ENCODE assay signal across 25 cellular contexts in the genomic region with DNA sequence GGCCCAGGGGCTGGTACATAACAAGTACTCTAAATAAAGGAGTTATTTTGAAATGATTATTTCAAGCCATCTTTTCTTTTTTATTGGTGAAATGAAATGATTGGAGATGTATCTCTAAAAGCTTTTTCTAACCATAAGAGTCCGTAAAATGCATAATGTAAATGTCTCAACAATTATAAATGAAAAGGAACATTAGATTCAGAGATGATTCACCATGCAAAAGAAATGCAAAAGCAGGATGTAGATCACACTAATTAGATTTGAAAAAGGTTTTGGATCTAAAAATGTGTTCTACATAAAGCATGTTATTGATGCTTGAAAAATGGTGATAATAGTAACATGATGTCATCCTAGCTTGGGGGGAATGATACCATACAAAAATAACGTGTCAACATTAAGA. TPM values are rescaled to one million over a fixed set of nuclear protein-coding genes. Genes with fewer than 3 reads are reported as not detected.
DNase-seq lines count a peak whose midpoint lies in the region; ATAC-seq, FAIRE-seq and TF ChIP-seq lines count a peak whose summit lies in the region.
"Had no signal": no experiment of that assay in that cellular context is flagged by ENCODE, and none has a peak within 500 bp of the region (broad histone marks: within the 10 kb centered on the region; RNA-seq: fewer than 3 reads in every experiment).

No MANE protein-coding gene starts in this region.

- in situ Hi-C loops in HepG2 (cut with HindIII; ENCODE audit: extremely low pct_ligation_motif_present, low pct_unique_long_range_greater_than_20kb), result no loop called here

- H2AFZ ChIP-seq in HepG2 (ENCODE audit: low read length) (no peak overlapping the region), SK-N-SH (ENCODE audit: low read depth) (no peak overlapping the region)

- POLR2A ChIA-PET in HepG2 (lab: Yijun Ruan, JAX), result no interaction called here
- POLR2A ChIA-PET in SK-N-SH (lab: Yijun Ruan, JAX), result no interaction called here

- WGBS in HepG2 (ENCODE audit: low lambda C conversion rate), result 38% methylated on average over 2 of the region's 2 CpGs
- 48% methylated on average over 2 of the region's 2 CpGs for WGBS in right lobe of liver (ENCODE audit: insufficient coverage, low coverage, low lambda C conversion rate, missing lambda C conversion rate)
- WGBS in SK-N-SH (ENCODE audit: low lambda C conversion rate), result 8% methylated on average over 2 of the region's 2 CpGs

- H3K9me2 ChIP-seq in SK-N-SH, result no peaks in the 10 kb centered on the region

- H3K4me2 ChIP-seq in HepG2 (ENCODE audit: low read depth, low read length) (no peak overlapping the region), SK-N-SH (no peak overlapping the region)
- H3K4me2 ChIP-seq: A549, BLaER1 had no signal

- H3K79me2 ChIP-seq in HepG2 (ENCODE audit: insufficient read depth, low read length), result no peaks in the 10 kb centered on the region
- no peaks in the 10 kb centered on the region for H3K79me2 ChIP-seq in SK-N-SH (ENCODE audit: insufficient read depth)

- H3K27ac ChIP-seq in HepG2 (ENCODE audit: extremely low read length, insufficient read depth, low read length), result no peak overlapping the region
- no peak overlapping the region for H3K27ac ChIP-seq in right lobe of liver
- peak overlapping the region in 1 of 2 experiments; percentile 26; a peak in 2 of 4 replicates for H3K27ac ChIP-seq in SK-N-SH (ENCODE audit: low read depth in 2 of 2, low read length in 1 of 2)
- H3K27ac ChIP-seq: 22Rv1, A549, BLaER1 had no signal

- DNase-seq in HepG2 (ENCODE audit: low spot score) (no peak), right lobe of liver (no peak), SK-N-SH (no peak), NCI-H226 (no peak), mucosa of descending colon (no peak)
- DNase-seq: AML-193; BE2C; C1 segment of cervical spinal cord; CD4-positive, alpha-beta memory T cell; CD4-positive, CD25-positive, alpha-beta regulatory T cell; CD8-positive, alpha-beta memory T cell; COR-L47; DMS 273 treated with DMSO at 0.1 percent for 48 hours; DMS153; DMS53; DMS79; DND-41; EL; GDM1 had no signal

- TF ChIP-seq CTCF in HepG2 (CRISPR knock-in tag; IDR thresholded peaks at IDR 0.05) (no peak), right lobe of liver (IDR thresholded peaks at IDR 0.05) (no peak), SK-N-SH (IDR thresholded peaks at IDR 0.05) (no peak), mucosa of descending colon (IDR thresholded peaks at IDR 0.05) (no peak)

- CTCF ChIA-PET in HepG2 (lab: Yijun Ruan, JAX; ENCODE audit: low intra/inter-chr PET ratio, low total read pairs) (no interaction called here), SK-N-SH (lab: Yijun Ruan, JAX) (interaction anchor here (0.7 to 1.8 kb wide), 2 partner anchors 11 to 17 kb away, joined by 4 read pairs; no protein-coding TSS in a partner anchor)

- H3K36me3 ChIP-seq in HepG2 (replicated peaks in 1 of 2; ENCODE audit: control insufficient read depth in 1 of 2, insufficient read depth in 2 of 2, low read length in 2 of 2) (no peaks in the 10 kb centered on the region), right lobe of liver (no peaks in the 10 kb centered on the region), SK-N-SH (replicated peaks in 1 of 2; ENCODE audit: control insufficient read depth in 1 of 2, insufficient read depth in 2 of 2, low read length in 1 of 2) (no peaks in the 10 kb centered on the region), mucosa of descending colon (ENCODE audit: low read depth) (no peaks in the 10 kb centered on the region)
- H3K36me3 ChIP-seq: BE2C, BLaER1 had no signal

- H3K4me3 ChIP-seq in HepG2 (replicated peaks in 1 of 3; ENCODE audit: insufficient read depth in 1 of 3, low read depth in 2 of 3, low read length in 3 of 3) (no peak overlapping the region), right lobe of liver (no peak overlapping the region), SK-N-SH (ENCODE audit: low read depth in 2 of 2, low read length in 1 of 2) (no peak overlapping the region), mucosa of descending colon (no peak overlapping the region)
- H3K4me3 ChIP-seq: A549, BLaER1, GM12878 had no signal

- no peaks in the 10 kb centered on the region for H3F3A ChIP-seq in SK-N-SH (replicated peaks; ENCODE audit: insufficient read depth)

- no TSS peak for BruUV-seq in HepG2 (replicated peaks; lab: Mats Ljungman, UMichigan)

- H3K4me1 ChIP-seq in HepG2 (ENCODE audit: insufficient read depth, low read length) (peaks cover 11% of the 10 kb centered on the region), right lobe of liver (no peaks in the 10 kb centered on the region), SK-N-SH (ENCODE audit: control insufficient read depth in 1 of 2, insufficient read depth in 2 of 2, low read depth in 1 of 2, low read length in 1 of 2) (no peaks in the 10 kb centered on the region; a peak in 1 of 4 replicates), mucosa of descending colon (ENCODE audit: low read depth) (no peaks in the 10 kb centered on the region)
- H3K4me1 ChIP-seq: A549, BE2C had no signal

- intact Hi-C loops in HepG2 (cut with micrococcal nuclease; ENCODE audit: unreplicated experiment) (no loop called here), right lobe of liver (cut with DNase I) (no loop called here), mucosa of descending colon (cut with DNase I, micrococcal nuclease) (no loop called here)

- TF ChIP-seq POLR2A in HepG2 (IDR thresholded peaks at IDR 0.05; ENCODE audit: insufficient read depth in 1 of 2, low read depth in 2 of 2, low read length in 2 of 2) (no peak), right lobe of liver (IDR thresholded peaks at IDR 0.05) (no peak)

- H4K20me1 ChIP-seq in HepG2 (ENCODE audit: insufficient read depth, low read length) (no peaks in the 10 kb centered on the region), SK-N-SH (ENCODE audit: insufficient read depth) (no peaks in the 10 kb centered on the region)
- H4K20me1 ChIP-seq: BLaER1 had no signal

- no peak for TF ChIP-seq EP300 in HepG2 (IDR thresholded peaks at IDR 0.05; ENCODE audit: low read depth in 2 of 2, low read length in 2 of 2)
- TF ChIP-seq EP300 in HepG2 (CRISPR knock-in tag; IDR thresholded peaks at IDR 0.05; ENCODE audit: borderline replicate concordance), result no peak
- TF ChIP-seq EP300 in SK-N-SH (IDR thresholded peaks at IDR 0.05; ENCODE audit: borderline replicate concordance in 1 of 2, low read depth in 1 of 2, low read length in 1 of 2), result peak; percentile 44 to 49; a peak in 2 of 4 replicates

- H3K9ac ChIP-seq in HepG2 (ENCODE audit: insufficient read depth, low read depth, low read length) (no peak overlapping the region), SK-N-SH (no peak overlapping the region)
- H3K9ac ChIP-seq: BLaER1 had no signal

- FAIRE-seq in HepG2 (lab: Jason Lieb, UNC), result no peak
- FAIRE-seq: A549, GM12878, GM12892, GM18507 had no signal

- H3K9me3 ChIP-seq in HepG2 (ENCODE audit: low read length), result no peaks in the 10 kb centered on the region
- no peaks in the 10 kb centered on the region for H3K9me3 ChIP-seq in right lobe of liver
- H3K9me3 ChIP-seq in SK-N-SH, result no peaks in the 10 kb centered on the region
- H3K9me3 ChIP-seq in mucosa of descending colon, result no peaks in the 10 kb centered on the region
- H3K9me3 ChIP-seq: A549, BE2C, BLaER1 had no signal

- TF ChIP-seq RAD21 in HepG2 (CRISPR knock-in tag; IDR thresholded peaks at IDR 0.05), result no peak
- no peak for TF ChIP-seq RAD21 in SK-N-SH (IDR thresholded peaks at IDR 0.05; ENCODE audit: low read length)

- ATAC-seq in HepG2 (no peak), right lobe of liver (no peak), mucosa of descending colon (no peak)
- ATAC-seq: A549, GM12878 had no signal

- H3K27me3 ChIP-seq in HepG2 (ENCODE audit: control insufficient read depth in 1 of 2, insufficient read depth in 2 of 2, low read length in 2 of 2) (no peaks in the 10 kb centered on the region), right lobe of liver (no peaks in the 10 kb centered on the region), SK-N-SH (ENCODE audit: insufficient read depth) (no peaks in the 10 kb centered on the region)
- H3K27me3 ChIP-seq: BE2C, BLaER1 had no signal

TF ChIP-seq in SK-N-SH, 30 proteins besides CTCF, POLR2A, EP300 and RAD21 (continues in another document):
- TF ChIP-seq FOSL2 (IDR thresholded peaks at IDR 0.05; ENCODE audit: borderline replicate concordance, low read depth) (peak; percentile 24; the same call in 1 of the 2 replicates), GATA2 (CRISPR knock-in tag; IDR thresholded peaks at IDR 0.05) (no peak), NFIC (IDR thresholded peaks at IDR 0.05; ENCODE audit: borderline replicate concordance) (no peak; the same call in 1 of the 2 replicates), TCF12 (IDR thresholded peaks at IDR 0.05) (peak; percentile 73), RCOR1 (IDR thresholded peaks at IDR 0.05; ENCODE audit: low read length) (no peak)

RNA-seq across cellular contexts. Expression of a gene that starts 15.6 kb away (rescaled TPM):
- total RNA-seq in HepG2 (2016; rRNA removed; fragmentation: Illumina TruSeq; extraction: Trizol) (0.11 TPM in 1 of 2 replicates, not detected in the other), right lobe of liver (under 1 TPM in 5 of 6 experiments, not detected in 1; 0.05 to 0.68 (median 0.27) TPM), mucosa of descending colon (1 to 10 TPM in 1 of 3 donors, under 1 TPM in 2; 0.48 to 1.4 (median 0.57) TPM)
- total RNA-seq in HepG2 (2016; cell fraction: cytosol; rRNA removed; fragmentation: Illumina TruSeq; extraction: Trizol; ENCODE audit: low read depth), result 0.09 TPM in 1 of 2 replicates, not detected in the other
- 0.04 and 0.22 TPM in 2 replicates for total RNA-seq in HepG2 (2016; cell fraction: insoluble cytoplasmic fraction; rRNA removed; fragmentation: Illumina TruSeq; extraction: Trizol)
- total RNA-seq in HepG2 (2016; cell fraction: membrane; rRNA removed; fragmentation: Illumina TruSeq; extraction: Trizol), result not detected in 2 replicates
- total RNA-seq in HepG2 (2016; cell fraction: nucleus; rRNA removed; fragmentation: Illumina TruSeq; extraction: Trizol), result 0.28 TPM in 1 of 2 replicates, not detected in the other
- polyA plus RNA-seq in HepG2 (2011; rRNA removed) (0.08 and 0.10 TPM in 2 replicates), SK-N-SH (2012; rRNA removed) (0.61 and 0.78 TPM in 2 replicates)
- 0.04 and 0.09 TPM in 2 replicates for polyA plus RNA-seq in HepG2 (2011; cell fraction: cytosol; rRNA removed)
- polyA plus RNA-seq in HepG2 (2011; cell fraction: nucleus; rRNA removed), result 0.23 and 0.29 TPM in 2 replicates
- polyA plus RNA-seq in HepG2 (2012), result 0.03 and 0.12 TPM in 2 replicates
- not detected in 2 replicates for polyA plus RNA-seq in HepG2 (2016; cell fraction: cytosol; fragmentation: Illumina TruSeq; extraction: Trizol; ENCODE audit: low read depth)
- polyA plus RNA-seq in HepG2 (2016; cell fraction: insoluble cytoplasmic fraction; fragmentation: Illumina TruSeq; extraction: Trizol; ENCODE audit: low read depth), result not detected in 2 replicates
- not detected in 2 replicates for polyA plus RNA-seq in HepG2 (2016; cell fraction: membrane; fragmentation: Illumina TruSeq; extraction: Trizol; ENCODE audit: low read depth)
- polyA plus RNA-seq in HepG2 (2016; cell fraction: nucleus; fragmentation: Illumina TruSeq; extraction: Trizol; ENCODE audit: insufficient read depth, low read depth), result 0.08 TPM in 1 of 2 replicates, not detected in the other
- 0.09 and 0.20 TPM in 2 replicates for polyA minus RNA-seq in HepG2 (2011; rRNA and poly(A)+ RNA removed; ENCODE audit: low replicate concordance)
- polyA minus RNA-seq in HepG2 (2011; cell fraction: cytosol; rRNA and poly(A)+ RNA removed), result 0.30 TPM in 1 of 2 replicates, not detected in the other
- 0.25 and 1.5 TPM in 2 replicates for polyA minus RNA-seq in HepG2 (2011; cell fraction: nucleus; rRNA and poly(A)+ RNA removed)
- polyA plus RNA-seq in SK-N-SH (2012; cell fraction: cytosol; rRNA removed), result 0.70 and 1.00 TPM in 2 replicates
- 0.39 and 0.49 TPM in 2 replicates for polyA plus RNA-seq in SK-N-SH (2012; cell fraction: nucleus; rRNA removed)
- total RNA-seq: CD4-positive, alpha-beta memory T cell had no signal
- polyA plus RNA-seq: CD4-positive, alpha-beta memory T cell; CD8-positive, alpha-beta memory T cell had no signal
